In genomic region chr6:21533678-21534077, GRCh38 we compare ENCODE assay signal across 19 cellular contexts.
"Had no signal": no experiment of that assay in that cellular context is flagged by ENCODE, and none has a peak within 500 bp of the region (broad histone marks: within the 10 kb centered on the region; RNA-seq: fewer than 3 reads in every experiment).

No MANE protein-coding gene starts in this region.

- H3K9me3 Mint-ChIP-seq: naive thymus-derived CD8-positive, alpha-beta T cell had no signal

- FAIRE-seq: endothelial cell of umbilical vein, islet of Langerhans, urothelium cell line had no signal

- ATAC-seq: activated T-cell treated with anti-CD3 and anti-CD28 coated beads, Interleukin-2, amount 50 U/mL, for 72 hours; lower lobe of right lung; naive thymus-derived CD8-positive, alpha-beta T cell had no signal

- DNase-seq: activated CD4-positive, alpha-beta T cell treated with anti-CD3 and anti-CD28 coated beads, Interleukin-2, amount 50 U/mL, for 4 hours; activated effector memory CD4-positive, alpha-beta T cell treated with anti-CD3 and anti-CD28 coated beads, Interleukin-2, amount 50 U/mL, for 16 hours; activated naive CD4-positive, alpha-beta T cell treated with anti-CD3 and anti-CD28 coated beads, Interleukin-2, amount 50 U/mL, for 16 hours; activated T-cell treated with anti-CD3 and anti-CD28 coated beads, Interleukin-2, amount 50 U/mL, for 72 hours; dermis blood vessel endothelial cell; effector memory CD4-positive, alpha-beta T cell; lower lobe of right lung; naive thymus-derived CD8-positive, alpha-beta T cell; stimulated activated CD4-positive, alpha-beta T cell treated with anti-CD3 and anti-CD28 coated beads, Interleukin-2, amount 100 ng/mL, for 24 hours; stimulated activated naive CD4-positive, alpha-beta T cell treated with Interleukin-2 at 50 U/mL for 16 hours; T-helper 2 cell; WERI-Rb-1 had no signal

- H3K4me3 ChIP-seq: cardiac muscle cell, esophagus muscularis mucosa, hepatocyte, lower lobe of right lung, tibial nerve had no signal

- H3K4me1 Mint-ChIP-seq: naive thymus-derived CD8-positive, alpha-beta T cell had no signal

- H3K4me1 ChIP-seq: esophagus muscularis mucosa, lower lobe of right lung had no signal

- H3K4me2 ChIP-seq: hepatocyte had no signal

- H3K79me2 ChIP-seq: hepatocyte had no signal

- H2AFZ ChIP-seq: hepatocyte had no signal

- H3K27ac ChIP-seq: cardiac muscle cell, esophagus muscularis mucosa, hepatocyte, lower lobe of right lung, tibial nerve, WERI-Rb-1 had no signal

- H3K27me3 ChIP-seq: cardiac muscle cell, esophagus muscularis mucosa, hepatocyte, tibial nerve had no signal

- H3K4me3 Mint-ChIP-seq: activated T-cell treated with anti-CD3 and anti-CD28 coated beads, Interleukin-2, amount 50 U/mL, for 72 hours; naive thymus-derived CD8-positive, alpha-beta T cell had no signal

- H3K36me3 ChIP-seq: cardiac muscle cell, esophagus muscularis mucosa, lower lobe of right lung, tibial nerve, WERI-Rb-1 had no signal

- H3K27ac Mint-ChIP-seq: activated T-cell treated with anti-CD3 and anti-CD28 coated beads, Interleukin-2, amount 50 U/mL, for 72 hours; naive thymus-derived CD8-positive, alpha-beta T cell had no signal

- H3K36me3 Mint-ChIP-seq: naive thymus-derived CD8-positive, alpha-beta T cell had no signal

- H3K9me3 ChIP-seq: esophagus muscularis mucosa, lower lobe of right lung, tibial nerve had no signal
